Comparison of ENCODE assay signal across 9 cellular contexts in the genomic region with DNA sequence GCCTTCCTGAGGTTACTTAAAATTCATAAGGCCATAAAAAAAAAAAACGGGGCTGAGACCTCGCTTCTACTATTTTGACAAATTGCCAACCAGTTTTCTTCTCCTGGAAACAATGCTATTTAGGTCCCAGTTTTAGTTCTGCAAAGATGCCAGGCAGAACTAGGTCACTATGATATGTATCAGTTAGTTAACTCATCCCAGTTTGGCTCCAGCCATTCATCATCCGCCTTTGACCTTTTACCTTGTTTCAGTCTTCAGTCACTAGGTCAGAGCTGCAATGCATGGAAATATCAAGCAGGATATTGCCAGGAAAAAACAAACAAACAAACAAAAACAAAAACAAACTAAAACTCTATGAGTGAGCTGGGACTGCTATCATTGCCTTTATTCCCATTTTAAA.
"Had no signal": no experiment of that assay in that cellular context is flagged by ENCODE, and none has a peak within 500 bp of the region (broad histone marks: within the 10 kb centered on the region; RNA-seq: fewer than 3 reads in every experiment).

No MANE protein-coding gene starts in this region.

- H3K4me3 Mint-ChIP-seq: GM23338, H9, HFFc6 had no signal

- ATAC-seq: GM23338, HCT116 had no signal

- H3K4me3 ChIP-seq: GM23248, GM23338, HAP-1 had no signal

- H3K36me3 ChIP-seq: HAP-1 had no signal

- H3K4me1 Mint-ChIP-seq: GM23338 had no signal

- H3K27ac ChIP-seq: GM23248 had no signal

- H3K9me3 Mint-ChIP-seq: HFFc6 had no signal

- H3K4me1 ChIP-seq: HAP-1 had no signal

- H3K27ac Mint-ChIP-seq: GM23338, H9, HFFc6 had no signal

- H3K9me3 ChIP-seq: HAP-1 had no signal

- DNase-seq: GM23248, GOT3, H7, H9, HCEC 1CT, HFFc6 had no signal
